18 cellular contexts compared by ENCODE assay signal in the genomic region with DNA sequence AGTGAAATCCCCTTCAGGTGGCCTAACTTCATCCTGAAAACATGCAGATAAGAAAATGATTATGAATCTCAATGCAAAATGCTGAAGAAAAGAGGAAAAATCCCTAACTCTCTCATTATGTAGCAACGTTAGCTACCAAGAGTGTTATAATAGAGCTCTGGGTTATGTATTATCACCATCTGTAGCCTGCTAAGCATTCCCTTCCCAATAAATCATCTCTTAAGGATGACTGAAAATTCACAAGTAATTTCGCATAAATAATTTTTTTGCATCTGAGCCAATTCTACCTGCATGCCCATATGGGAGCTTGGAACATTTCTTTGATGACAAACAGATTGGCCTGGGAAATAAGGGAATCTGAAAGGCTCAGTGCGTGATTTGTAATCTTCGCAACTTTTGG.
DNase-seq lines count a peak whose midpoint lies in the region; ATAC-seq, FAIRE-seq and TF ChIP-seq lines count a peak whose summit lies in the region.
"Had no signal": no experiment of that assay in that cellular context is flagged by ENCODE, and none has a peak within 500 bp of the region (broad histone marks: within the 10 kb centered on the region; RNA-seq: fewer than 3 reads in every experiment).

No MANE protein-coding gene starts in this region.

- no peak overlapping the region for H2BK5ac ChIP-seq in IMR-90 (ENCODE audit: low read depth, low read length, poor library complexity, severe bottlenecking)

- intact Hi-C loops in IMR-90 (cut with micrococcal nuclease) (no loop called here), tibial artery (cut with DNase I; ENCODE audit: low total_unique reads) (no loop called here), PC-9 (cut with micrococcal nuclease; ENCODE audit: unreplicated experiment) (no loop called here), adrenal gland (cut with DNase I) (no loop called here), natural killer cell (cut with micrococcal nuclease) (no loop called here)

- H3K4me3 ChIP-seq in IMR-90 (ENCODE audit: insufficient read depth, low read depth, low read length), result no peak overlapping the region
- H3K4me3 ChIP-seq in astrocyte (ENCODE audit: insufficient read depth, low read depth, low read length), result no peak overlapping the region
- no peak overlapping the region for H3K4me3 ChIP-seq in parathyroid adenoma (ENCODE audit: low read depth, low read length)
- no peak overlapping the region for H3K4me3 ChIP-seq in tibial artery
- H3K4me3 ChIP-seq in PC-9, result no peak overlapping the region
- no peak overlapping the region for H3K4me3 ChIP-seq in adrenal gland
- H3K4me3 ChIP-seq: BLaER1 had no signal

- H4K5ac ChIP-seq in IMR-90 (ENCODE audit: low read depth, low read length), result no peak overlapping the region

- no peak overlapping the region for H3K27ac Mint-ChIP-seq in astrocyte (ENCODE audit: unreplicated experiment)
- H3K27ac Mint-ChIP-seq in natural killer cell, result no peak overlapping the region
- H3K27ac Mint-ChIP-seq: CD8-positive, alpha-beta memory T cell had no signal

- H3K79me1 ChIP-seq in IMR-90 (ENCODE audit: low read depth in 1 of 2, low read length in 2 of 2), result no peaks in the 10 kb centered on the region

- in situ Hi-C loops in IMR-90 (cut with MboI; ENCODE audit: low sequenced_read_pairs), result no loop called here

- H2AK5ac ChIP-seq in IMR-90 (ENCODE audit: low read depth, low read length), result no peak overlapping the region

- peaks cover 2% of the 10 kb centered on the region for H3K9me3 Mint-ChIP-seq in astrocyte (ENCODE audit: unreplicated experiment)
- H3K9me3 Mint-ChIP-seq in natural killer cell, result peaks cover 3 to 6% of the 10 kb centered on the region in 2 donors

- H4K8ac ChIP-seq in IMR-90 (ENCODE audit: low read depth in 2 of 2, low read length in 2 of 2), result no peak overlapping the region

- H3K27ac ChIP-seq in IMR-90 (ENCODE audit: insufficient read depth, low read length) (no peak overlapping the region), astrocyte (ENCODE audit: low read depth, low read length) (no peak overlapping the region), parathyroid adenoma (peak overlapping the region; percentile 84), tibial artery (peak overlapping the region; percentile 39 to 41), PC-9 (no peak overlapping the region), adrenal gland (no peak overlapping the region)
- H3K27ac ChIP-seq: BLaER1 had no signal

- no peak overlapping the region for H2BK120ac ChIP-seq in IMR-90 (ENCODE audit: low read depth, low read length)

- no peaks in the 10 kb centered on the region; the same call in 1 of the 2 replicates for H3K9me2 ChIP-seq in PC-9 (ENCODE audit: insufficient read depth)

- H3K4me2 ChIP-seq in IMR-90 (ENCODE audit: low read depth, low read length), result peak overlapping the region; percentile 25; the same call in 1 of the 2 replicates
- peak overlapping the region; percentile 50 for H3K4me2 ChIP-seq in astrocyte (ENCODE audit: low read length)
- peak overlapping the region; percentile 15 for H3K4me2 ChIP-seq in parathyroid adenoma (ENCODE audit: low read length)
- H3K4me2 ChIP-seq in PC-9, result no peak overlapping the region
- H3K4me2 ChIP-seq: BLaER1 had no signal

- no peaks in the 10 kb centered on the region for H3F3A ChIP-seq in PC-9 (ENCODE audit: insufficient read depth, low read depth)

- no peak overlapping the region for H3K14ac ChIP-seq in IMR-90 (replicated peaks; ENCODE audit: low read depth, low read length)

- no peaks in the 10 kb centered on the region for H3K79me2 ChIP-seq in astrocyte (ENCODE audit: insufficient read depth, low read length)
- H3K79me2 ChIP-seq in parathyroid adenoma, result peaks cover 5% of the 10 kb centered on the region
- H3K79me2 ChIP-seq in PC-9 (ENCODE audit: low read depth), result no peaks in the 10 kb centered on the region

- no peak overlapping the region for H2AK9ac ChIP-seq in IMR-90 (replicated peaks; ENCODE audit: low read depth, low read length, poor library complexity)

- 0% methylated on average over 1 of the region's 4 CpGs; no CpG with 5 or more reads in 1 of the 2 experiments for WGBS in IMR-90 (ENCODE audit: extremely low coverage in 2 of 2, insufficient read length in 1 of 2), 2 experiments
- 73 to 82% (median 77%) methylated on average over 4 of the region's 4 CpGs for WGBS in adrenal gland, 4 donors

- H3K4me1 ChIP-seq in IMR-90 (ENCODE audit: control insufficient read depth, insufficient read depth, low read length) (no peaks in the 10 kb centered on the region), astrocyte (ENCODE audit: insufficient read depth, low read length) (no peaks in the 10 kb centered on the region), parathyroid adenoma (peaks cover 34% of the 10 kb centered on the region), tibial artery (peaks cover 0 to 55% (median 9%) of the 10 kb centered on the region in 4 donors), PC-9 (replicated peaks; ENCODE audit: insufficient read depth) (no peaks in the 10 kb centered on the region), adrenal gland (replicated peaks in 1 of 2) (no peaks in the 10 kb centered on the region)
- H3K4me1 ChIP-seq: BLaER1 had no signal

- no peak overlapping the region for H4K91ac ChIP-seq in IMR-90 (ENCODE audit: insufficient read depth, low read depth, low read length)

- no peak for FAIRE-seq in astrocyte (lab: Jason Lieb, UNC)
- FAIRE-seq: H54, RCC 7860 had no signal

- TF ChIP-seq CTCF in IMR-90 (conservative IDR thresholded peaks at IDR 0.05; ENCODE audit: low read depth, low read length) (no peak), astrocyte (IDR thresholded peaks at IDR 0.05; ENCODE audit: insufficient read depth, low read depth, low read length) (no peak), parathyroid adenoma (IDR thresholded peaks at IDR 0.05) (no peak), tibial artery (IDR thresholded peaks at IDR 0.05) (no peak), PC-9 (conservative IDR thresholded peaks at IDR 0.05) (no peak), adrenal gland (IDR thresholded peaks at IDR 0.05) (no peak), natural killer cell (IDR thresholded peaks at IDR 0.05) (no peak)

- no peak for TF ChIP-seq POLR2A in IMR-90 (IDR thresholded peaks at IDR 0.05; ENCODE audit: low read depth, low read length)
- no peak for TF ChIP-seq POLR2A in adrenal gland (IDR thresholded peaks at IDR 0.05)

- BruUV-seq in IMR-90 (replicated peaks; lab: Mats Ljungman, UMichigan) (no TSS peak), PC-9 (replicated peaks; lab: Mats Ljungman, UMichigan) (no TSS peak)

- no peak overlapping the region for H3K23ac ChIP-seq in IMR-90 (ENCODE audit: low read depth, low read length)

- H3K27me3 ChIP-seq in IMR-90 (ENCODE audit: control insufficient read depth, insufficient read depth, low read length) (no peaks in the 10 kb centered on the region; the same call in 1 of the 2 replicates), astrocyte (ENCODE audit: insufficient read depth, low read length) (no peaks in the 10 kb centered on the region), parathyroid adenoma (ENCODE audit: control insufficient read depth, insufficient read depth, low read length) (no peaks in the 10 kb centered on the region), tibial artery (no peaks in the 10 kb centered on the region), PC-9 (ENCODE audit: insufficient read depth, low read depth) (no peaks in the 10 kb centered on the region), adrenal gland (no peaks in the 10 kb centered on the region)
- H3K27me3 ChIP-seq: BLaER1 had no signal

- H3K27me3 Mint-ChIP-seq in astrocyte (ENCODE audit: low read depth, unreplicated experiment), result no peaks in the 10 kb centered on the region
- no peaks in the 10 kb centered on the region for H3K27me3 Mint-ChIP-seq in natural killer cell (ENCODE audit: low read depth in 2 of 2)
- H3K27me3 Mint-ChIP-seq: CD8-positive, alpha-beta memory T cell had no signal

- H3K9ac ChIP-seq in IMR-90 (ENCODE audit: low read depth, low read length) (no peak overlapping the region), astrocyte (ENCODE audit: low read length) (peak overlapping the region; percentile 27), parathyroid adenoma (no peak overlapping the region)
- H3K9ac ChIP-seq: BLaER1 had no signal

- H3K56ac ChIP-seq in IMR-90 (ENCODE audit: extremely low read depth, insufficient read depth, low read length), result no peak overlapping the region

- DNase-seq in IMR-90 (no peak), astrocyte (ENCODE audit: low read depth) (no peak), tibial artery (no peak), PC-9 (no peak), adrenal gland (no peak), natural killer cell (no peak)
- DNase-seq: CD8-positive, alpha-beta memory T cell; DND-41; GF-D8; NCI-H1417; NCI-H1930; NCI-H2171; NCI-H774; SHP77 had no signal

- no peaks in the 10 kb centered on the region for H3K36me3 ChIP-seq in IMR-90 (ENCODE audit: control insufficient read depth, insufficient read depth, low read length)
- H3K36me3 ChIP-seq in astrocyte (ENCODE audit: insufficient read depth, low read length), result no peaks in the 10 kb centered on the region
- no peaks in the 10 kb centered on the region for H3K36me3 ChIP-seq in parathyroid adenoma (ENCODE audit: control insufficient read depth, insufficient read depth, low read length)
- no peaks in the 10 kb centered on the region for H3K36me3 ChIP-seq in tibial artery
- H3K36me3 ChIP-seq in PC-9 (ENCODE audit: low read depth), result no peaks in the 10 kb centered on the region
- no peaks in the 10 kb centered on the region for H3K36me3 ChIP-seq in adrenal gland (replicated peaks in 1 of 2)
- H3K36me3 ChIP-seq: BLaER1 had no signal

- no peaks in the 10 kb centered on the region for H3K9me3 ChIP-seq in IMR-90 (ENCODE audit: control insufficient read depth, insufficient read depth, low read length)
- H3K9me3 ChIP-seq in astrocyte (ENCODE audit: insufficient read depth, low read depth, low read length), result no peaks in the 10 kb centered on the region
- H3K9me3 ChIP-seq in parathyroid adenoma (ENCODE audit: control insufficient read depth, low read length), result no peaks in the 10 kb centered on the region
- no peaks in the 10 kb centered on the region for H3K9me3 ChIP-seq in tibial artery
- no peaks in the 10 kb centered on the region for H3K9me3 ChIP-seq in PC-9 (ENCODE audit: insufficient read depth, low read depth)
- no peaks in the 10 kb centered on the region for H3K9me3 ChIP-seq in adrenal gland (replicated peaks in 1 of 3)

- H3K36me3 Mint-ChIP-seq in astrocyte (ENCODE audit: low read depth, unreplicated experiment), result no peaks in the 10 kb centered on the region
- no peaks in the 10 kb centered on the region for H3K36me3 Mint-ChIP-seq in natural killer cell
- H3K36me3 Mint-ChIP-seq: CD8-positive, alpha-beta memory T cell had no signal

- TF ChIP-seq RAD21 in IMR-90 (IDR thresholded peaks at IDR 0.05; ENCODE audit: low read length), result no peak

- no peak overlapping the region for H3K18ac ChIP-seq in IMR-90 (ENCODE audit: low read depth, low read length)

- dilution Hi-C loops in IMR-90 (cut with HindIII; ENCODE audit: low sequenced_read_pairs, unreplicated experiment), result no loop called here

- no peak overlapping the region for H2AFZ ChIP-seq in IMR-90 (replicated peaks; ENCODE audit: low read length, poor library complexity)
- no peak overlapping the region for H2AFZ ChIP-seq in astrocyte (ENCODE audit: low read depth, low read length)
- peak overlapping the region; percentile 5 for H2AFZ ChIP-seq in parathyroid adenoma
- no peak overlapping the region for H2AFZ ChIP-seq in PC-9

- CTCF ChIA-PET in IMR-90 (lab: Yijun Ruan, JAX) (interaction anchor here (0.8 to 1.6 kb wide), 4 partner anchors 11 to 494 kb away, joined by 3 to 7 read pairs (median 4); no protein-coding TSS in a partner anchor), PC-9 (lab: Charles Lee) (no interaction called here)

- H3K4ac ChIP-seq in IMR-90 (ENCODE audit: low read depth, low read length), result no peak overlapping the region

- H3K4me1 Mint-ChIP-seq in astrocyte (ENCODE audit: low read depth, unreplicated experiment) (peaks cover 9% of the 10 kb centered on the region), natural killer cell (no peaks in the 10 kb centered on the region)
- H3K4me1 Mint-ChIP-seq: CD8-positive, alpha-beta memory T cell had no signal

- POLR2A ChIA-PET in IMR-90 (lab: Charles Lee; ENCODE audit: unreplicated experiment) (no interaction called here), PC-9 (lab: Charles Lee; ENCODE audit: unreplicated experiment) (interaction anchor here (0.6 kb wide), 1 partner anchor 151 kb away, joined by 4 read pairs; no protein-coding TSS in a partner anchor)

- H3K9me1 ChIP-seq in IMR-90 (ENCODE audit: insufficient read depth, low read length), result no peaks in the 10 kb centered on the region; the same call in 1 of the 2 replicates

- no peak overlapping the region for H2BK20ac ChIP-seq in IMR-90 (ENCODE audit: low read depth, low read length)

- H4K20me1 ChIP-seq in IMR-90 (ENCODE audit: insufficient read depth, low read length), result no peaks in the 10 kb centered on the region
- H4K20me1 ChIP-seq in astrocyte (ENCODE audit: insufficient read depth, low read length), result no peaks in the 10 kb centered on the region
- H4K20me1 ChIP-seq in PC-9 (ENCODE audit: insufficient read depth), result no peaks in the 10 kb centered on the region
- H4K20me1 ChIP-seq: BLaER1 had no signal

- H3K4me3 Mint-ChIP-seq in astrocyte (ENCODE audit: unreplicated experiment), result no peak overlapping the region
- no peak overlapping the region for H3K4me3 Mint-ChIP-seq in natural killer cell
- H3K4me3 Mint-ChIP-seq: CD8-positive, alpha-beta memory T cell had no signal

- no peak; the same call in 1 of the 2 replicates for ATAC-seq in IMR-90 (ENCODE audit: low read depth)
- no peak for ATAC-seq in natural killer cell

- no peak overlapping the region for H2BK15ac ChIP-seq in IMR-90 (ENCODE audit: low read depth, low read length)

Comparison
In these comparisons a context has a peak if more than half of its experiments do, and no peak if none do; other contexts are left out.
1. H3K27ac ChIP-seq: peak in parathyroid adenoma (single experiment) and tibial artery (2 of 2); none in IMR-90 (single experiment), astrocyte (single experiment), PC-9 (single experiment) and adrenal gland (0 of 5).